Comparison of ENCODE assay signal across 10 cellular contexts in genomic region chr14:55297611-55298323, GRCh38. TPM values are rescaled to one million over a fixed set of nuclear protein-coding genes. Genes with fewer than 3 reads are reported as not detected.
DNase-seq lines count a peak whose midpoint lies in the region; ATAC-seq and TF ChIP-seq lines count a peak whose summit lies in the region.
"Had no signal": no experiment of that assay in that cellular context is flagged by ENCODE, and none has a peak within 500 bp of the region (broad histone marks: within the 10 kb centered on the region; RNA-seq: fewer than 3 reads in every experiment).

No MANE protein-coding gene starts in this region.

- H3K4me3 Mint-ChIP-seq in CD4-positive, alpha-beta T cell = no peak overlapping the region
- no peak overlapping the region for H3K4me3 Mint-ChIP-seq in T-helper 17 cell

- peaks cover 15% of the 10 kb centered on the region for H3K36me3 Mint-ChIP-seq in CD4-positive, alpha-beta T cell (ENCODE audit: low read depth)
- peaks cover 2% of the 10 kb centered on the region for H3K36me3 Mint-ChIP-seq in T-helper 17 cell (ENCODE audit: low read depth)

- H3K9me3 ChIP-seq in CD4-positive, alpha-beta T cell (ENCODE audit: control insufficient read depth, low read length) = no peaks in the 10 kb centered on the region
- H3K9me3 ChIP-seq in T-helper 17 cell (ENCODE audit: control insufficient read depth, low read length, poor library complexity, severe bottlenecking) = no peaks in the 10 kb centered on the region
- no peaks in the 10 kb centered on the region for H3K9me3 ChIP-seq in gastroesophageal sphincter

- no peaks in the 10 kb centered on the region for H3K27me3 ChIP-seq in CD4-positive, alpha-beta T cell (ENCODE audit: control insufficient read depth, insufficient read depth, low read length)
- H3K27me3 ChIP-seq in gastroesophageal sphincter = no peaks in the 10 kb centered on the region

- peaks cover 0 to 32% (median 4%) of the 10 kb centered on the region in 3 donors for H3K4me1 ChIP-seq in gastroesophageal sphincter

- H3K4me1 Mint-ChIP-seq in CD4-positive, alpha-beta T cell (ENCODE audit: low read depth) = peaks cover 65% of the 10 kb centered on the region
- H3K4me1 Mint-ChIP-seq in T-helper 17 cell = peaks cover 30% of the 10 kb centered on the region

- no peak for TF ChIP-seq EP300 in gastroesophageal sphincter (IDR thresholded peaks at IDR 0.05)

- POLR2A ChIA-PET in CD4-positive, alpha-beta T cell (lab: Charles Lee) = interaction anchor here (0.7 kb wide), 1 partner anchor 444 kb away, joined by 3 read pairs; no protein-coding TSS in a partner anchor

- peaks cover 0 to 9% of the 10 kb centered on the region in 2 donors for H3K36me3 ChIP-seq in gastroesophageal sphincter

- H3K27ac Mint-ChIP-seq in CD4-positive, alpha-beta T cell = no peak overlapping the region
- H3K27ac Mint-ChIP-seq in T-helper 17 cell = peak overlapping the region; percentile 47

- peak; percentile 52 for ATAC-seq in CD4-positive, alpha-beta T cell (ENCODE audit: poor library complexity)
- ATAC-seq in GM21390 (IDR thresholded peaks at IDR 0.05; ENCODE audit: unreplicated experiment) = peak; percentile 62
- peak; percentile 63 for ATAC-seq in T-helper 17 cell
- no peak for ATAC-seq in omental fat pad (ENCODE audit: low FRiP score)
- ATAC-seq in HG03457 (IDR thresholded peaks at IDR 0.05; ENCODE audit: unreplicated experiment) = no peak
- ATAC-seq in gastroesophageal sphincter = no peak

- CTCF ChIA-PET in CD4-positive, alpha-beta T cell (lab: Charles Lee) = interaction anchor here (0.6 to 0.8 kb wide), 4 partner anchors 9 to 57 kb away, joined by 3 to 5 read pairs (median 3); no protein-coding TSS in a partner anchor

- H3K27me3 Mint-ChIP-seq in CD4-positive, alpha-beta T cell = no peaks in the 10 kb centered on the region
- no peaks in the 10 kb centered on the region for H3K27me3 Mint-ChIP-seq in T-helper 17 cell

- H3K9me3 Mint-ChIP-seq in CD4-positive, alpha-beta T cell = no peaks in the 10 kb centered on the region

- no peak for TF ChIP-seq POLR2A in gastroesophageal sphincter (IDR thresholded peaks at IDR 0.05)

- intact Hi-C loops in CD4-positive, alpha-beta T cell (cut with DNase I, micrococcal nuclease) = no loop called here

- peak in 6 of 10 experiments; percentile 7 to 22 (median 9) for DNase-seq in CD4-positive, alpha-beta T cell
- peak in 1 of 3 donors; percentile 9 for DNase-seq in T-helper 17 cell
- DNase-seq in kidney tubule cell (ENCODE audit: low spot score) = peak; percentile 48
- no peak for DNase-seq in omental fat pad (ENCODE audit: low spot score)
- DNase-seq in activated CD8-positive, alpha-beta memory T cell treated with anti-CD3 and anti-CD28 coated beads, Interleukin-2, amount 50 U/mL, for 48 hours = no peak
- DNase-seq: DND-41, occipital lobe had no signal

- H3K27ac ChIP-seq in CD4-positive, alpha-beta T cell (ENCODE audit: low read depth, low read length) = no peak overlapping the region
- no peak overlapping the region for H3K27ac ChIP-seq in gastroesophageal sphincter

- 65 to 66% methylated on average over 6 of the region's 6 CpGs for WGBS in gastroesophageal sphincter (ENCODE audit: low coverage in 1 of 2), 2 donors

- no peak for TF ChIP-seq CTCF in CD4-positive, alpha-beta T cell (IDR thresholded peaks at IDR 0.05)
- no peak for TF ChIP-seq CTCF in omental fat pad (IDR thresholded peaks at IDR 0.05)
- TF ChIP-seq CTCF in gastroesophageal sphincter (IDR thresholded peaks at IDR 0.05) = peak in 1 of 4 experiments; percentile 11

- no peak overlapping the region for H3K4me3 ChIP-seq in gastroesophageal sphincter

RNA-seq across cellular contexts. Expression of gene FBXO34, which starts 26.5 kb away (rescaled TPM):
- 10 to 100 TPM; 28.3 to 29.7 TPM for total RNA-seq in CD4-positive, alpha-beta T cell
- 10 to 100 TPM; 20.5 to 27.8 TPM for total RNA-seq in T-helper 17 cell
- 10 to 100 TPM; 17.3 to 23.3 (median 18.7) TPM for total RNA-seq in omental fat pad
- 10 to 100 TPM; 18.8 to 32.5 (median 21.8) TPM for total RNA-seq in gastroesophageal sphincter

Comparison
In these comparisons a context has a peak if more than half of its experiments do, and no peak if none do; other contexts are left out.
1. ATAC-seq: peak in CD4-positive, alpha-beta T cell (single experiment), GM21390 (single experiment) and T-helper 17 cell (single experiment); none in omental fat pad (single experiment), HG03457 (single experiment) and gastroesophageal sphincter (single experiment).
2. DNase-seq: peak in CD4-positive, alpha-beta T cell (6 of 10) and kidney tubule cell (single experiment); none in omental fat pad (single experiment) and activated CD8-positive, alpha-beta memory T cell treated with anti-CD3 and anti-CD28 coated beads, Interleukin-2, amount 50 U/mL, for 48 hours (single experiment).